ENCODE assay signal across 13 cellular contexts in genomic region chr4:87530868-87531267, GRCh38. TPM values are rescaled to one million over a fixed set of nuclear protein-coding genes. Genes with fewer than 3 reads are reported as not detected.
A peak's percentile ranks its signal among the peaks of the same experiment; 100 is the strongest.
DNase-seq lines count a peak whose midpoint lies in the region; ATAC-seq, FAIRE-seq and TF ChIP-seq lines count a peak whose summit lies in the region.
"Had no signal": no experiment of that assay in that cellular context is flagged by ENCODE, and none has a peak within 500 bp of the region (broad histone marks: within the 10 kb centered on the region; RNA-seq: fewer than 3 reads in every experiment).

No MANE protein-coding gene starts in this region.

- no peaks in the 10 kb centered on the region for H3K4me1 ChIP-seq in endothelial cell of umbilical vein (ENCODE audit: control insufficient read depth, extremely low read depth, insufficient read depth, low read length)

- no peak for ATAC-seq in activated naive CD4-positive, alpha-beta T cell treated with anti-CD3 and anti-CD28 coated beads, Interleukin-2, amount 50 U/mL, for 72 hours
- ATAC-seq in GM21390 (IDR thresholded peaks at IDR 0.05; ENCODE audit: unreplicated experiment): no peak
- ATAC-seq: PC-3 had no signal

- BruUV-seq in endothelial cell of umbilical vein (replicated peaks; lab: Mats Ljungman, UMichigan): no TSS peak

- FAIRE-seq in endothelial cell of umbilical vein (lab: Jason Lieb, UNC) (no peak), GM12891 (lab: Jason Lieb, UNC) (no peak)

- H2AFZ ChIP-seq in endothelial cell of umbilical vein (ENCODE audit: low read depth, low read length): no peak overlapping the region

- H3K9me3 ChIP-seq in endothelial cell of umbilical vein (replicated peaks; ENCODE audit: control insufficient read depth, insufficient read depth, low read length): no peaks in the 10 kb centered on the region

- dilution Hi-C loops in endothelial cell of umbilical vein (cut with MboI; ENCODE audit: extremely low pct_ligation_motif_present, low sequenced_read_pairs): no loop called here

- POLR2A ChIA-PET in endothelial cell of umbilical vein (lab: Charles Lee): no interaction called here

- no peaks in the 10 kb centered on the region for H4K20me1 ChIP-seq in endothelial cell of umbilical vein (replicated peaks; ENCODE audit: control insufficient read depth, extremely low read depth, insufficient read depth, low read length)

- CTCF ChIA-PET in endothelial cell of umbilical vein (lab: Charles Lee): interaction anchor here (0.9 to 1.5 kb wide), 2 partner anchors 13 to 14 kb away, joined by 4 read pairs; no protein-coding TSS in a partner anchor

- no peak overlapping the region for H3K27ac Mint-ChIP-seq in activated naive CD4-positive, alpha-beta T cell treated with anti-CD3 and anti-CD28 coated beads, Interleukin-2, amount 50 U/mL, for 72 hours
- H3K27ac Mint-ChIP-seq: activated naive CD8-positive, alpha-beta T cell treated with anti-CD3 and anti-CD28 coated beads for 36 hours; type B pancreatic cell had no signal

- no peaks in the 10 kb centered on the region for H3K36me3 Mint-ChIP-seq in activated naive CD4-positive, alpha-beta T cell treated with anti-CD3 and anti-CD28 coated beads, Interleukin-2, amount 50 U/mL, for 72 hours
- H3K36me3 Mint-ChIP-seq: activated naive CD8-positive, alpha-beta T cell treated with anti-CD3 and anti-CD28 coated beads for 36 hours; type B pancreatic cell had no signal

- H3K27me3 ChIP-seq in endothelial cell of umbilical vein (ENCODE audit: control insufficient read depth in 2 of 2, insufficient read depth in 2 of 2, low read length in 2 of 2): peaks cover 0 to 6% of the 10 kb centered on the region in 2 experiments

- H3K27ac ChIP-seq in endothelial cell of umbilical vein (ENCODE audit: insufficient read depth, low read depth, low read length) (no peak overlapping the region), temporal lobe (ENCODE audit: low read depth, low read length) (peak overlapping the region; percentile 69)

- DNase-seq in NCI-H2171 treated with DMSO at 0.1 percent for 48 hours (lab: John Stamatoyannopoulos, UW) (peak; percentile 60), endothelial cell of umbilical vein (ENCODE audit: low read depth, low spot score) (peak; percentile 55), medulla oblongata (ENCODE audit: extremely low spot score) (peak; percentile 66), ecto neural progenitor cell (ENCODE audit: low spot score) (no peak), GM12891 (ENCODE audit: insufficient read length, low spot score) (no peak)
- no peak for DNase-seq in activated naive CD4-positive, alpha-beta T cell treated with anti-CD3 and anti-CD28 coated beads, Interleukin-2, amount 50 U/mL, for 72 hours (ENCODE audit: low spot score in 2 of 2)
- DNase-seq: activated CD4-positive, alpha-beta T cell treated with anti-CD3 and anti-CD28 coated beads for 1 hour; activated naive CD8-positive, alpha-beta T cell treated with anti-CD3 and anti-CD28 coated beads for 36 hours; DND-41; PC-3 had no signal

- H3K4me3 ChIP-seq in endothelial cell of umbilical vein (replicated peaks in 1 of 3; ENCODE audit: insufficient read depth in 1 of 3, low read depth in 1 of 3, low read length in 3 of 3): no peak overlapping the region

- H3K9me1 ChIP-seq in endothelial cell of umbilical vein (replicated peaks; ENCODE audit: control insufficient read depth, extremely low read depth, insufficient read depth, low read length): no peaks in the 10 kb centered on the region

- no peak for TF ChIP-seq CTCF in endothelial cell of umbilical vein (IDR thresholded peaks at IDR 0.05; ENCODE audit: extremely low read depth in 1 of 2, insufficient read depth in 1 of 2, low read depth in 1 of 2, low read length in 2 of 2)

- no peaks in the 10 kb centered on the region for H3K36me3 ChIP-seq in endothelial cell of umbilical vein (ENCODE audit: control insufficient read depth in 2 of 2, extremely low read depth in 1 of 2, insufficient read depth in 2 of 2, low read length in 2 of 2)

- H3K4me2 ChIP-seq in endothelial cell of umbilical vein (ENCODE audit: insufficient read depth, low read length): no peak overlapping the region

- no peak for TF ChIP-seq POLR2A in endothelial cell of umbilical vein (IDR thresholded peaks at IDR 0.05; ENCODE audit: low read depth, low read length)
- TF ChIP-seq POLR2A in GM12891 (IDR thresholded peaks at IDR 0.05; ENCODE audit: low read depth, low read length): no peak

- no peaks in the 10 kb centered on the region for H3K9me3 Mint-ChIP-seq in activated naive CD4-positive, alpha-beta T cell treated with anti-CD3 and anti-CD28 coated beads, Interleukin-2, amount 50 U/mL, for 72 hours
- H3K9me3 Mint-ChIP-seq: activated naive CD8-positive, alpha-beta T cell treated with anti-CD3 and anti-CD28 coated beads for 36 hours had no signal

- H3K9ac ChIP-seq in endothelial cell of umbilical vein (replicated peaks; ENCODE audit: extremely low read depth, insufficient read depth, low read length): no peak overlapping the region

- intact Hi-C loops in endothelial cell of umbilical vein (cut with micrococcal nuclease): no loop called here

- no peaks in the 10 kb centered on the region for H3K79me2 ChIP-seq in endothelial cell of umbilical vein (ENCODE audit: control insufficient read depth, insufficient read depth, low read length)

TF ChIP-seq in endothelial cell of umbilical vein, 7 proteins besides CTCF, POLR2A, EP300 and RAD21:
- TF ChIP-seq FOS (IDR thresholded peaks at IDR 0.05; ENCODE audit: borderline replicate concordance, insufficient read depth, low read length): no peak
- no peak for TF ChIP-seq POLR2AphosphoS5 (IDR thresholded peaks at IDR 0.05; ENCODE audit: insufficient read depth, low read depth, low read length)
- TF ChIP-seq MAX (IDR thresholded peaks at IDR 0.05; ENCODE audit: insufficient read depth, insufficient read length): no peak
- no peak for TF ChIP-seq GATA2 (IDR thresholded peaks at IDR 0.05; ENCODE audit: insufficient read depth, insufficient read length, low read depth, low read length)
- no peak for TF ChIP-seq JUN (IDR thresholded peaks at IDR 0.05; ENCODE audit: borderline replicate concordance, insufficient read depth, insufficient read length, low read depth)
- no peak for TF ChIP-seq MYC (IDR thresholded peaks at IDR 0.05; ENCODE audit: low read depth, low read length)
- no peak for TF ChIP-seq EZH2 (IDR thresholded peaks at IDR 0.05; ENCODE audit: borderline replicate concordance, low read depth, low read length, severe bottlenecking)

TF ChIP-seq in GM12891, 5 proteins besides CTCF, POLR2A, EP300 and RAD21:
- no peak for TF ChIP-seq SPI1 (IDR thresholded peaks at IDR 0.05; ENCODE audit: low read depth, low read length)
- no peak for TF ChIP-seq POLR2AphosphoS5 (IDR thresholded peaks at IDR 0.05; ENCODE audit: low read depth, low read length)
- TF ChIP-seq TAF1 (IDR thresholded peaks at IDR 0.05; ENCODE audit: low read depth, low read length): no peak
- no peak for TF ChIP-seq PAX5 (IDR thresholded peaks at IDR 0.05; ENCODE audit: insufficient read depth, low read length, severe bottlenecking)
- TF ChIP-seq POU2F2 (IDR thresholded peaks at IDR 0.05; ENCODE audit: low read depth, low read length): no peak

RNA-seq across cellular contexts. Expression of gene SPARCL1, which starts 1.7 kb away (rescaled TPM):
- total RNA-seq in endothelial cell of umbilical vein: not detected in 2 replicates
- not detected in 2 replicates for polyA plus RNA-seq in endothelial cell of umbilical vein
- not detected in 2 replicates for polyA plus RNA-seq in endothelial cell of umbilical vein (2011; cell fraction: cytosol; rRNA removed)
- polyA plus RNA-seq in endothelial cell of umbilical vein (2011; cell fraction: nucleus; rRNA removed): not detected in 2 replicates
- not detected in 2 replicates for polyA plus RNA-seq in endothelial cell of umbilical vein (2012)
- not detected in 2 replicates for polyA minus RNA-seq in endothelial cell of umbilical vein
- polyA minus RNA-seq in endothelial cell of umbilical vein (2011; cell fraction: cytosol; rRNA and poly(A)+ RNA removed): not detected
- polyA minus RNA-seq in endothelial cell of umbilical vein (2011; cell fraction: nucleus; rRNA and poly(A)+ RNA removed): not detected in 2 replicates
- total RNA-seq in temporal lobe: 68.4 TPM
- not detected for total RNA-seq in activated naive CD4-positive, alpha-beta T cell treated with anti-CD3 and anti-CD28 coated beads, Interleukin-2, amount 50 U/mL, for 72 hours
- polyA plus RNA-seq in GM12891 (2012; ENCODE audit: low read depth, missing spikeins): not detected
- total RNA-seq: activated naive CD8-positive, alpha-beta T cell treated with anti-CD3 and anti-CD28 coated beads for 36 hours; PC-3 had no signal

Comparison
In these comparisons a context has a peak if more than half of its experiments do, and no peak if none do; other contexts are left out.
1. DNase-seq: peak in NCI-H2171 treated with DMSO at 0.1 percent for 48 hours (single experiment), endothelial cell of umbilical vein (single experiment) and medulla oblongata (single experiment); none in activated naive CD4-positive, alpha-beta T cell treated with anti-CD3 and anti-CD28 coated beads, Interleukin-2, amount 50 U/mL, for 72 hours (0 of 2), ecto neural progenitor cell (single experiment) and GM12891 (single experiment).
2. RNA of gene SPARCL1, which starts 1.7 kb away (total RNA-seq): 68.4 TPM in temporal lobe (single experiment); not detected in endothelial cell of umbilical vein and not detected in activated naive CD4-positive, alpha-beta T cell treated with anti-CD3 and anti-CD28 coated beads, Interleukin-2, amount 50 U/mL, for 72 hours; every median in the first group is over 10 times any median in the second.